2 cellular contexts compared by ENCODE assay signal in genomic region chr2:177633910-177634294, GRCh38.
TF ChIP-seq lines count a peak whose summit lies in the region.

No MANE protein-coding gene starts in this region.

TF ChIP-seq in HEK293, 187 proteins besides CTCF, POLR2A, EP300 and RAD21 (continued from another document):
- TF ChIP-seq PRDM6 (tag by site-specific recombination; IDR thresholded peaks at IDR 0.05), result 0 out of 2 replicates have a peak, but pooled peaks have one; percentile 47
- TF ChIP-seq ZNF394 (tag by site-specific recombination; IDR thresholded peaks at IDR 0.05; ENCODE audit: borderline replicate concordance), result no peak
- TF ChIP-seq ZNF18 (tag by site-specific recombination; IDR thresholded peaks at IDR 0.05), result no peak

TF ChIP-seq in K562, 482 proteins besides CTCF, POLR2A, EP300 and RAD21 (continues in another document):
- TF ChIP-seq ZBTB40 (IDR thresholded peaks at IDR 0.05) (0 out of 2 replicates have a peak, but pooled peaks have one; percentile 45), ZBTB40 (CRISPR knock-in tag; IDR thresholded peaks at IDR 0.05) (no peak), ZKSCAN3 (CRISPR knock-in tag; IDR thresholded peaks at IDR 0.05) (no peak), SUPT5H (IDR thresholded peaks at IDR 0.05) (no peak), ZZZ3 (IDR thresholded peaks at IDR 0.05) (no peak), SMAD4 (CRISPR knock-in tag; conservative IDR thresholded peaks at IDR 0.05) (no peak), POLR2H (tag; IDR thresholded peaks at IDR 0.05; ENCODE audit: low read depth) (peak; percentile 41), ZNF512 (tag; IDR thresholded peaks at IDR 0.05) (peak; percentile 80), ZEB2 (IDR thresholded peaks at IDR 0.05) (no peak), CUX1 (CRISPR knock-in tag; IDR thresholded peaks at IDR 0.05) (no peak), ZNF79 (CRISPR knock-in tag; IDR thresholded peaks at IDR 0.05; ENCODE audit: low read depth) (no peak), ZNF717 (CRISPR knock-in tag; IDR thresholded peaks at IDR 0.05) (no peak), CBX8 (IDR thresholded peaks at IDR 0.05; ENCODE audit: borderline replicate concordance, extremely low read depth, low read depth, low read length, poor library complexity, severe bottlenecking) (no peak), GATAD2B (IDR thresholded peaks at IDR 0.05; ENCODE audit: borderline replicate concordance) (no peak), NEUROD1 (IDR thresholded peaks at IDR 0.05; ENCODE audit: borderline replicate concordance, low read depth, low read length, partially characterized antibody) (no peak), ZBTB5 (IDR thresholded peaks at IDR 0.05) (no peak), CSDE1 (IDR thresholded peaks at IDR 0.05) (no peak), LARP7 (IDR thresholded peaks at IDR 0.05) (no peak), NFE2L1 (tag; IDR thresholded peaks at IDR 0.05; ENCODE audit: borderline replicate concordance, low read depth) (no peak), HMG20A (CRISPR knock-in tag; conservative IDR thresholded peaks at IDR 0.05) (no peak), HDAC1 (IDR thresholded peaks at IDR 0.05) (no peak), TRIM25 (IDR thresholded peaks at IDR 0.05; ENCODE audit: borderline replicate concordance) (no peak), CGGBP1 (CRISPR knock-in tag; IDR thresholded peaks at IDR 0.05) (no peak), FOXJ2 (tag; IDR thresholded peaks at IDR 0.05) (no peak), ZFPM2 (CRISPR knock-in tag; IDR thresholded peaks at IDR 0.05) (0 out of 2 replicates have a peak, but pooled peaks have one; percentile 32), SPI1 (IDR thresholded peaks at IDR 0.05; ENCODE audit: borderline replicate concordance, low read depth, low read length) (no peak), PPARD (CRISPR knock-in tag; IDR thresholded peaks at IDR 0.05) (no peak), ZNF24 (IDR thresholded peaks at IDR 0.05) (no peak), IRF9 (tag; IDR thresholded peaks at IDR 0.05) (no peak), NRF1 (conservative IDR thresholded peaks at IDR 0.05 in 1 of 2, IDR thresholded peaks at IDR 0.05 in 1 of 2) (no peak), NFIC (IDR thresholded peaks at IDR 0.05) (peak; percentile 46)
